In genomic region chr10:1870491-1870890, GRCh38 we compare ENCODE assay signal across 20 cellular contexts.
DNase-seq lines count a peak whose midpoint lies in the region; ATAC-seq and TF ChIP-seq lines count a peak whose summit lies in the region.
"Had no signal": no experiment of that assay in that cellular context is flagged by ENCODE, and none has a peak within 500 bp of the region (broad histone marks: within the 10 kb centered on the region; RNA-seq: fewer than 3 reads in every experiment).

No MANE protein-coding gene starts in this region.

- peak; percentile 25 for DNase-seq in activated CD4-positive, alpha-beta T cell treated with anti-CD3 and anti-CD28 coated beads, Interleukin-2, amount 10 ng/mL, durations not matched to agents 24 days and 14 days
- DNase-seq in activated CD4-positive, alpha-beta T cell treated with anti-CD3 and anti-CD28 coated beads, Interleukin-2, amount 50 U/mL, for 4 hours: no peak
- DNase-seq in natural killer cell treated with Interleukin-12 subunit alpha and Interleukin-12 subunit beta and Interleukin-15 and Interleukin-18, amount 100 ng/mL, for 72 hours (ENCODE audit: low spot score): no peak
- no peak for DNase-seq in stimulated activated effector memory CD8-positive, alpha-beta T cell treated with anti-CD3 and anti-CD28 coated beads, Interleukin-12 subunit alpha, Interleukin-12 subunit beta, amount 100 ng/mL, for 72 hours (ENCODE audit: low spot score in 2 of 2)
- DNase-seq in NCI-H1048 (lab: John Stamatoyannopoulos, UW): no peak
- no peak for DNase-seq in GM10266 (ENCODE audit: extremely low spot score)
- DNase-seq: 8988T; ACHN; CD4-positive, alpha-beta T cell; CD8-positive, alpha-beta memory T cell; DMS 273 treated with DMSO at 0.1 percent for 48 hours; DMS79; EL; GDM1; GM23248; H9 had no signal

- H3K4me1 Mint-ChIP-seq in activated CD4-positive, alpha-beta T cell treated with anti-CD3 and anti-CD28 coated beads, Interleukin-2, amount 10 ng/mL, durations not matched to agents 24 days and 14 days: no peaks in the 10 kb centered on the region
- no peaks in the 10 kb centered on the region for H3K4me1 Mint-ChIP-seq in natural killer cell treated with Interleukin-12 subunit alpha and Interleukin-12 subunit beta and Interleukin-15 and Interleukin-18, amount 100 ng/mL, for 72 hours (ENCODE audit: low read depth in 2 of 2)
- H3K4me1 Mint-ChIP-seq in stimulated activated effector memory CD8-positive, alpha-beta T cell treated with anti-CD3 and anti-CD28 coated beads, Interleukin-12 subunit alpha, Interleukin-12 subunit beta, amount 100 ng/mL, for 72 hours: no peaks in the 10 kb centered on the region
- H3K4me1 Mint-ChIP-seq: CD14-positive monocyte; CD8-positive, alpha-beta memory T cell had no signal

- ATAC-seq in natural killer cell treated with Interleukin-12 subunit alpha and Interleukin-12 subunit beta and Interleukin-15 and Interleukin-18, amount 100 ng/mL, for 72 hours: peak; percentile 25 to 50
- peak; percentile 15 for ATAC-seq in stimulated activated effector memory CD8-positive, alpha-beta T cell treated with anti-CD3 and anti-CD28 coated beads, Interleukin-12 subunit alpha, Interleukin-12 subunit beta, amount 100 ng/mL, for 72 hours
- no peak for ATAC-seq in GM19351 (IDR thresholded peaks at IDR 0.05; ENCODE audit: unreplicated experiment)
- ATAC-seq: A549, HCT116 had no signal

- H3K36me3 Mint-ChIP-seq in activated CD4-positive, alpha-beta T cell treated with anti-CD3 and anti-CD28 coated beads, Interleukin-2, amount 10 ng/mL, durations not matched to agents 24 days and 14 days (ENCODE audit: low read depth): no peaks in the 10 kb centered on the region
- no peaks in the 10 kb centered on the region for H3K36me3 Mint-ChIP-seq in natural killer cell treated with Interleukin-12 subunit alpha and Interleukin-12 subunit beta and Interleukin-15 and Interleukin-18, amount 100 ng/mL, for 72 hours
- H3K36me3 Mint-ChIP-seq in stimulated activated effector memory CD8-positive, alpha-beta T cell treated with anti-CD3 and anti-CD28 coated beads, Interleukin-12 subunit alpha, Interleukin-12 subunit beta, amount 100 ng/mL, for 72 hours: no peaks in the 10 kb centered on the region
- H3K36me3 Mint-ChIP-seq: CD14-positive monocyte; CD8-positive, alpha-beta memory T cell had no signal

- H3K9me3 Mint-ChIP-seq in activated CD4-positive, alpha-beta T cell treated with anti-CD3 and anti-CD28 coated beads, Interleukin-2, amount 10 ng/mL, durations not matched to agents 24 days and 14 days: no peaks in the 10 kb centered on the region
- H3K9me3 Mint-ChIP-seq in natural killer cell treated with Interleukin-12 subunit alpha and Interleukin-12 subunit beta and Interleukin-15 and Interleukin-18, amount 100 ng/mL, for 72 hours: no peaks in the 10 kb centered on the region
- H3K9me3 Mint-ChIP-seq in stimulated activated effector memory CD8-positive, alpha-beta T cell treated with anti-CD3 and anti-CD28 coated beads, Interleukin-12 subunit alpha, Interleukin-12 subunit beta, amount 100 ng/mL, for 72 hours: no peaks in the 10 kb centered on the region

- no peaks in the 10 kb centered on the region for H3K27me3 Mint-ChIP-seq in activated CD4-positive, alpha-beta T cell treated with anti-CD3 and anti-CD28 coated beads, Interleukin-2, amount 10 ng/mL, durations not matched to agents 24 days and 14 days
- peaks cover 4 to 26% of the 10 kb centered on the region in 2 donors for H3K27me3 Mint-ChIP-seq in natural killer cell treated with Interleukin-12 subunit alpha and Interleukin-12 subunit beta and Interleukin-15 and Interleukin-18, amount 100 ng/mL, for 72 hours
- H3K27me3 Mint-ChIP-seq: CD4-positive, alpha-beta T cell had no signal

- no peak for TF ChIP-seq CTCF in GM10266 (IDR thresholded peaks at IDR 0.05; ENCODE audit: control insufficient read depth, insufficient read depth, low read depth, missing control alignments)

- intact Hi-C loops in activated CD4-positive, alpha-beta T cell treated with anti-CD3 and anti-CD28 coated beads, Interleukin-2, amount 10 ng/mL, durations not matched to agents 24 days and 14 days (cut with micrococcal nuclease): no loop called here

- H3K4me3 Mint-ChIP-seq in activated CD4-positive, alpha-beta T cell treated with anti-CD3 and anti-CD28 coated beads, Interleukin-2, amount 10 ng/mL, durations not matched to agents 24 days and 14 days: no peak overlapping the region
- H3K4me3 Mint-ChIP-seq in natural killer cell treated with Interleukin-12 subunit alpha and Interleukin-12 subunit beta and Interleukin-15 and Interleukin-18, amount 100 ng/mL, for 72 hours: no peak overlapping the region
- no peak overlapping the region for H3K4me3 Mint-ChIP-seq in stimulated activated effector memory CD8-positive, alpha-beta T cell treated with anti-CD3 and anti-CD28 coated beads, Interleukin-12 subunit alpha, Interleukin-12 subunit beta, amount 100 ng/mL, for 72 hours
- H3K4me3 Mint-ChIP-seq: CD14-positive monocyte; CD4-positive, alpha-beta T cell; CD8-positive, alpha-beta memory T cell; H9 had no signal

- H3K27ac Mint-ChIP-seq in activated CD4-positive, alpha-beta T cell treated with anti-CD3 and anti-CD28 coated beads, Interleukin-2, amount 10 ng/mL, durations not matched to agents 24 days and 14 days: no peak overlapping the region
- H3K27ac Mint-ChIP-seq in natural killer cell treated with Interleukin-12 subunit alpha and Interleukin-12 subunit beta and Interleukin-15 and Interleukin-18, amount 100 ng/mL, for 72 hours: no peak overlapping the region
- no peak overlapping the region for H3K27ac Mint-ChIP-seq in stimulated activated effector memory CD8-positive, alpha-beta T cell treated with anti-CD3 and anti-CD28 coated beads, Interleukin-12 subunit alpha, Interleukin-12 subunit beta, amount 100 ng/mL, for 72 hours
- H3K27ac Mint-ChIP-seq: CD14-positive monocyte; CD4-positive, alpha-beta T cell; CD8-positive, alpha-beta memory T cell; H9 had no signal
